In the genomic region with DNA sequence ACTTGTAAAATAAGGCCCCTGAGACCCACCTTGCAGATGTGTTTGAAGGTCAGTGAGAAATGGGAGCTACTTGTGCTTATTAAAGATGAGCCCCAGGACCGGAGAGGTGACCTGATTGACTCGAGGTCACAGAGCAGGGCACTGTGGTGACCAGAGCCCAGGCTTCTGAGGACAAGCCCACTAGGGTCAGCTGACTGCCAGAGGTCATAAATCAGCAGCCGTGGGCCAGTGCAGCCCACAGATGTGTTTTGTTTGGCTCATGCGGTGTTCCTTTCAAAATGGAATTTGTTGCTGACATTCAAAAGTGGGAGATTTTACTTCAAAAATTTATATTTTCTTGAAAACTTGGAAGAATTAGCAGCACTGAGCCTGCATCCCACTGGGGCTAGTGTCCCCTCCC, we compare ENCODE assay signal across 9 cellular contexts. TPM values are rescaled to one million over a fixed set of nuclear protein-coding genes. Genes with fewer than 3 reads are reported as not detected.
DNase-seq lines count a peak whose midpoint lies in the region; ATAC-seq and TF ChIP-seq lines count a peak whose summit lies in the region.
"Had no signal": no experiment of that assay in that cellular context is flagged by ENCODE, and none has a peak within 500 bp of the region (broad histone marks: within the 10 kb centered on the region; RNA-seq: fewer than 3 reads in every experiment).

No MANE protein-coding gene starts in this region.

- H3K27ac Mint-ChIP-seq in MCF 10A (ENCODE audit: low read depth, unreplicated experiment) (peak overlapping the region; percentile 69), neural crest cell (ENCODE audit: unreplicated experiment) (peak overlapping the region; percentile 96)

- peaks cover 67% of the 10 kb centered on the region for H3K4me1 Mint-ChIP-seq in MCF 10A (ENCODE audit: insufficient read depth, unreplicated experiment)
- H3K4me1 Mint-ChIP-seq in neural crest cell: peaks cover 55% of the 10 kb centered on the region

- no peaks in the 10 kb centered on the region for H3K27me3 Mint-ChIP-seq in MCF 10A (ENCODE audit: insufficient read depth, unreplicated experiment)
- no peaks in the 10 kb centered on the region for H3K27me3 Mint-ChIP-seq in neural crest cell (ENCODE audit: low read depth)

- in situ Hi-C loops in mammary epithelial cell (cut with MboI; ENCODE audit: low sequenced_read_pairs in 2 of 2): no loop called here

- DNase-seq in MCF 10A (ENCODE audit: unreplicated experiment): no peak
- no peak for DNase-seq in mammary epithelial cell
- peak; percentile 23 to 58 for DNase-seq in foreskin fibroblast
- DNase-seq in neural crest cell (ENCODE audit: low read depth, low spot score): no peak
- DNase-seq in vagina (ENCODE audit: extremely low spot score in 2 of 2): no peak
- DNase-seq in NCI-H510A treated with DMSO at 0.1 percent for 48 hours (lab: John Stamatoyannopoulos, UW): no peak
- no peak for DNase-seq in activated T-cell treated with anti-CD3 and anti-CD28 coated beads, Interleukin-2, amount 50 U/mL, for 48 hours
- DNase-seq: NCI-H345 had no signal

- H3K9me3 Mint-ChIP-seq in MCF 10A (ENCODE audit: unreplicated experiment) (no peaks in the 10 kb centered on the region), neural crest cell (no peaks in the 10 kb centered on the region)

- ATAC-seq in HG03159 (IDR thresholded peaks at IDR 0.05; ENCODE audit: unreplicated experiment): no peak

- no peaks in the 10 kb centered on the region for H3K79me2 ChIP-seq in mammary epithelial cell (ENCODE audit: insufficient read depth, low read length)

- H3K36me3 ChIP-seq in mammary epithelial cell (ENCODE audit: insufficient read depth, low read length) (no peaks in the 10 kb centered on the region), vagina (no peaks in the 10 kb centered on the region)

- H3K4me3 ChIP-seq in mammary epithelial cell (replicated peaks in 1 of 3; ENCODE audit: insufficient read depth in 1 of 3, low read depth in 2 of 3, low read length in 3 of 3) (no peak overlapping the region), foreskin fibroblast (ENCODE audit: low read depth in 1 of 2, low read length in 2 of 2) (no peak overlapping the region), vagina (no peak overlapping the region)

- H3K4me3 Mint-ChIP-seq in MCF 10A (ENCODE audit: unreplicated experiment) (peak overlapping the region; percentile 11), neural crest cell (no peak overlapping the region)

- H3K27me3 ChIP-seq in mammary epithelial cell (ENCODE audit: insufficient read depth, low read length): no peaks in the 10 kb centered on the region
- no peaks in the 10 kb centered on the region for H3K27me3 ChIP-seq in vagina

- H3K36me3 Mint-ChIP-seq in MCF 10A (ENCODE audit: insufficient read depth, unreplicated experiment): peaks cover 19% of the 10 kb centered on the region
- no peaks in the 10 kb centered on the region for H3K36me3 Mint-ChIP-seq in neural crest cell (ENCODE audit: low read depth)

- intact Hi-C loops in MCF 10A (cut with micrococcal nuclease) (no loop called here), mammary epithelial cell (cut with micrococcal nuclease) (no loop called here), vagina (cut with DNase I) (no loop called here)

- no peaks in the 10 kb centered on the region for H4K20me1 ChIP-seq in mammary epithelial cell (ENCODE audit: insufficient read depth, low read length)

- WGBS in mammary epithelial cell (ENCODE audit: low coverage, missing lambda C conversion rate): 82% methylated on average over 4 of the region's 4 CpGs

- CTCF ChIA-PET in MCF 10A (lab: Yijun Ruan, JAX): interaction anchor here (0.8 to 7.7 kb wide), 5 partner anchors 11 to 364 kb away, joined by 3 to 46 read pairs (median 4); no protein-coding TSS in a partner anchor
- CTCF ChIA-PET in mammary epithelial cell (lab: Charles Lee; ENCODE audit: low non-redundant PET): no interaction called here

- H3K9me3 ChIP-seq in mammary epithelial cell (replicated peaks; ENCODE audit: insufficient read depth, low read length) (no peaks in the 10 kb centered on the region), vagina (no peaks in the 10 kb centered on the region)

- H3K4me1 ChIP-seq in mammary epithelial cell (ENCODE audit: insufficient read depth, low read length) (peaks cover 27% of the 10 kb centered on the region), vagina (peaks cover 97% of the 10 kb centered on the region)

- H3K4me2 ChIP-seq in mammary epithelial cell (ENCODE audit: insufficient read depth, low read depth, low read length): no peak overlapping the region

- POLR2A ChIA-PET in MCF 10A (lab: Yijun Ruan, JAX): interaction anchor here (0.6 to 6.0 kb wide), 4 partner anchors 23 to 167 kb away, joined by 3 to 29 read pairs (median 6); a partner anchor contains a TSS

- dilution Hi-C loops in mammary epithelial cell (cut with HindIII; ENCODE audit: low sequenced_read_pairs): loop anchor here (25.0 kb wide), 1 partner anchor 315 kb away; a partner anchor contains a TSS

- TF ChIP-seq CTCF in MCF 10A (IDR thresholded peaks at IDR 0.05; ENCODE audit: unreplicated experiment): no peak
- no peak for TF ChIP-seq CTCF in mammary epithelial cell (conservative IDR thresholded peaks at IDR 0.05 in 1 of 2, IDR thresholded peaks at IDR 0.05 in 1 of 2; ENCODE audit: extremely low read depth in 1 of 2, insufficient read depth in 1 of 2, low read depth in 1 of 2, low read length in 2 of 2)
- no peak for TF ChIP-seq CTCF in foreskin fibroblast (IDR thresholded peaks at IDR 0.05; ENCODE audit: low read depth, low read length)
- no peak for TF ChIP-seq CTCF in neural crest cell (conservative IDR thresholded peaks at IDR 0.05)
- TF ChIP-seq CTCF in vagina (IDR thresholded peaks at IDR 0.05): no peak

- H3K27ac ChIP-seq in mammary epithelial cell (ENCODE audit: insufficient read depth, low read depth, low read length) (no peak overlapping the region), vagina (peak overlapping the region; percentile 70)

- TF ChIP-seq POLR2A in vagina (IDR thresholded peaks at IDR 0.05): no peak

- BruUV-seq in MCF 10A (replicated peaks; lab: Mats Ljungman, UMichigan) (no TSS peak), mammary epithelial cell (replicated peaks; lab: Mats Ljungman, UMichigan) (no TSS peak)

- H2AFZ ChIP-seq in mammary epithelial cell (ENCODE audit: low read depth, low read length): no peak overlapping the region

- no peak overlapping the region for H3K9ac ChIP-seq in mammary epithelial cell (ENCODE audit: insufficient read depth, low read length)

RNA-seq across cellular contexts. Expression of a gene that starts 24.5 kb away (rescaled TPM):
- 38.9 and 45.3 TPM in 2 replicates for total RNA-seq in MCF 10A (2022)
- total RNA-seq in mammary epithelial cell: 10 to 100 TPM; 13.8 to 39.7 TPM
- polyA plus RNA-seq in mammary epithelial cell: 9.5 TPM
- 7.1 TPM for polyA minus RNA-seq in mammary epithelial cell
- total RNA-seq in neural crest cell: 2.6 and 4.7 TPM in 2 replicates
- total RNA-seq in vagina: 66.5 TPM

Comparison
In these comparisons a context has a peak if more than half of its experiments do, and no peak if none do; other contexts are left out.
1. DNase-seq: peak in foreskin fibroblast (2 of 2); none in MCF 10A (single experiment), mammary epithelial cell (single experiment), neural crest cell (single experiment), vagina (0 of 2), NCI-H510A treated with DMSO at 0.1 percent for 48 hours (single experiment) and activated T-cell treated with anti-CD3 and anti-CD28 coated beads, Interleukin-2, amount 50 U/mL, for 48 hours (0 of 2).